ENCODE assay signal across 1 cellular context in the genomic region with DNA sequence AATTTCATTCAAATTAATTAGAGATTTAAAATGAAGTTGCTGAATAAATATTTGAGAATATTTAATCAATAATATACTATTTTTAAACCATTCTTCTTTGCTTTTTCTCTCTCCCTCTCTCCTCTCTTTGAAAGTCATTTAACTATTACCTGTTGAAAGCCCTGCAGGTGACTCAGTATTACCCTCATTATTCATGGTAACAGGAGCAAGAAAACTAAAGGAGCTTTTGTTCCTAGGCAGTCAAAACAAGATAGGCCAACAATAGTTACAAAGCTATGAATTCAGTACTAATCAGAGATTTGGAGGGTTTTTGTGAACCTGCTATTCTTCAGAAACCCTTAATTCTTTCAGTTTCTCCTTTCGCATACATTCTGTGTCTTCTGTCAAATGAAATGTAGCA.
TF ChIP-seq lines count a peak whose summit lies in the region.

No MANE protein-coding gene starts in this region.

TF ChIP-seq in WTC11, 78 proteins besides CTCF, POLR2A, EP300 and RAD21:
- TF ChIP-seq SP1 (CRISPR knock-in tag; conservative IDR thresholded peaks at IDR 0.05) (no peak), NR1H2 (CRISPR knock-in tag; IDR thresholded peaks at IDR 0.05) (no peak), ZNF416 (CRISPR knock-in tag; IDR thresholded peaks at IDR 0.05) (no peak), JUN (CRISPR knock-in tag; IDR thresholded peaks at IDR 0.05) (no peak), ATF1 (CRISPR knock-in tag; IDR thresholded peaks at IDR 0.05) (no peak), SMAD3 (CRISPR knock-in tag; IDR thresholded peaks at IDR 0.05; ENCODE audit: borderline replicate concordance) (no peak), ZNF219 (CRISPR knock-in tag; IDR thresholded peaks at IDR 0.05; ENCODE audit: borderline replicate concordance) (no peak)
- TF ChIP-seq, protein P1, sequence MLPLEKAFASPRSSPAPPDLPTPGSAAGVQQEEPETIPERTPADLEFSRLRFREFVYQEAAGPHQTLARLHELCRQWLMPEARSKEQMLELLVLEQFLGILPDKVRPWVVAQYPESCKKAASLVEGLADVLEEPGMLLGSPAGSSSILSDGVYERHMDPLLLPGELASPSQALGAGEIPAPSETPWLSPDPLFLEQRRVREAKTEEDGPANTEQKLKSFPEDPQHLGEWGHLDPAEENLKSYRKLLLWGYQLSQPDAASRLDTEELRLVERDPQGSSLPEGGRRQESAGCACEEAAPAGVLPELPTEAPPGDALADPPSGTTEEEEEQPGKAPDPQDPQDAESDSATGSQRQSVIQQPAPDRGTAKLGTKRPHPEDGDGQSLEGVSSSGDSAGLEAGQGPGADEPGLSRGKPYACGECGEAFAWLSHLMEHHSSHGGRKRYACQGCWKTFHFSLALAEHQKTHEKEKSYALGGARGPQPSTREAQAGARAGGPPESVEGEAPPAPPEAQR (CRISPR knock-in tag; IDR thresholded peaks at IDR 0.05) = no peak
- TF ChIP-seq, protein P2, sequence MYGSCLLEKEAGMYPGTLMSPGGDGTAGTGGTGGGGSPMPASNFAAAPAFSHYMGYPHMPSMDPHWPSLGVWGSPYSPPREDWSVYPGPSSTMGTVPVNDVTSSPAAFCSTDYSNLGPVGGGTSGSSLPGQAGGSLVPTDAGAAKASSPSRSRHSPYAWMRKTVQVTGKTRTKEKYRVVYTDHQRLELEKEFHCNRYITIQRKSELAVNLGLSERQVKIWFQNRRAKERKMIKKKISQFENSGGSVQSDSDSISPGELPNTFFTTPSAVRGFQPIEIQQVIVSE (CRISPR knock-in tag; IDR thresholded peaks at IDR 0.05; ENCODE audit: borderline replicate concordance) = no peak
- TF ChIP-seq, protein P3, sequence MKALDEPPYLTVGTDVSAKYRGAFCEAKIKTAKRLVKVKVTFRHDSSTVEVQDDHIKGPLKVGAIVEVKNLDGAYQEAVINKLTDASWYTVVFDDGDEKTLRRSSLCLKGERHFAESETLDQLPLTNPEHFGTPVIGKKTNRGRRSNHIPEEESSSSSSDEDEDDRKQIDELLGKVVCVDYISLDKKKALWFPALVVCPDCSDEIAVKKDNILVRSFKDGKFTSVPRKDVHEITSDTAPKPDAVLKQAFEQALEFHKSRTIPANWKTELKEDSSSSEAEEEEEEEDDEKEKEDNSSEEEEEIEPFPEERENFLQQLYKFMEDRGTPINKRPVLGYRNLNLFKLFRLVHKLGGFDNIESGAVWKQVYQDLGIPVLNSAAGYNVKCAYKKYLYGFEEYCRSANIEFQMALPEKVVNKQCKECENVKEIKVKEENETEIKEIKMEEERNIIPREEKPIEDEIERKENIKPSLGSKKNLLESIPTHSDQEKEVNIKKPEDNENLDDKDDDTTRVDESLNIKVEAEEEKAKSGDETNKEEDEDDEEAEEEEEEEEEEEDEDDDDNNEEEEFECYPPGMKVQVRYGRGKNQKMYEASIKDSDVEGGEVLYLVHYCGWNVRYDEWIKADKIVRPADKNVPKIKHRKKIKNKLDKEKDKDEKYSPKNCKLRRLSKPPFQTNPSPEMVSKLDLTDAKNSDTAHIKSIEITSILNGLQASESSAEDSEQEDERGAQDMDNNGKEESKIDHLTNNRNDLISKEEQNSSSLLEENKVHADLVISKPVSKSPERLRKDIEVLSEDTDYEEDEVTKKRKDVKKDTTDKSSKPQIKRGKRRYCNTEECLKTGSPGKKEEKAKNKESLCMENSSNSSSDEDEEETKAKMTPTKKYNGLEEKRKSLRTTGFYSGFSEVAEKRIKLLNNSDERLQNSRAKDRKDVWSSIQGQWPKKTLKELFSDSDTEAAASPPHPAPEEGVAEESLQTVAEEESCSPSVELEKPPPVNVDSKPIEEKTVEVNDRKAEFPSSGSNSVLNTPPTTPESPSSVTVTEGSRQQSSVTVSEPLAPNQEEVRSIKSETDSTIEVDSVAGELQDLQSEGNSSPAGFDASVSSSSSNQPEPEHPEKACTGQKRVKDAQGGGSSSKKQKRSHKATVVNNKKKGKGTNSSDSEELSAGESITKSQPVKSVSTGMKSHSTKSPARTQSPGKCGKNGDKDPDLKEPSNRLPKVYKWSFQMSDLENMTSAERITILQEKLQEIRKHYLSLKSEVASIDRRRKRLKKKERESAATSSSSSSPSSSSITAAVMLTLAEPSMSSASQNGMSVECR (CRISPR knock-in tag; IDR thresholded peaks at IDR 0.05; ENCODE audit: borderline replicate concordance) = no peak
